In genomic region chr1:247864644-247865043, GRCh38 we compare ENCODE assay signal across 19 cellular contexts. TPM values are rescaled to one million over a fixed set of nuclear protein-coding genes. Genes with fewer than 3 reads are reported as not detected.
DNase-seq lines count a peak whose midpoint lies in the region; TF ChIP-seq lines count a peak whose summit lies in the region.
"Had no signal": no experiment of that assay in that cellular context is flagged by ENCODE, and none has a peak within 500 bp of the region (broad histone marks: within the 10 kb centered on the region; RNA-seq: fewer than 3 reads in every experiment).

No MANE protein-coding gene starts in this region.

- no peak for DNase-seq in activated naive CD8-positive, alpha-beta T cell treated with anti-CD3 and anti-CD28 coated beads for 36 hours
- DNase-seq in neural progenitor cell (ENCODE audit: low spot score), result no peak
- peak; percentile 34 for DNase-seq in ureter (ENCODE audit: low spot score)
- no peak for DNase-seq in GM19240 (ENCODE audit: insufficient read length, low spot score)
- no peak for DNase-seq in posterior vena cava (ENCODE audit: low spot score)
- DNase-seq: AML-193; Caco-2; Calu3; CD4-positive, alpha-beta T cell; CD8-positive, alpha-beta T cell; DMS79 treated with DMSO at 0.1 percent for 48 hours; GF-D8 had no signal

- H2AFZ ChIP-seq in neural progenitor cell (replicated peaks), result no peak overlapping the region

- no peaks in the 10 kb centered on the region for H3K27me3 ChIP-seq in neural progenitor cell
- H3K27me3 ChIP-seq: BLaER1 treated with 17β-estradiol and CSF1 and Interleukin-3, amounts not matched to agents 10 nM and 100 nM had no signal

- H3K79me2 ChIP-seq in neural progenitor cell (ENCODE audit: low read depth), result no peaks in the 10 kb centered on the region

- TF ChIP-seq CTCF in neural progenitor cell (IDR thresholded peaks at IDR 0.05), result no peak

- H4K20me1 ChIP-seq in neural progenitor cell (ENCODE audit: low read depth), result no peaks in the 10 kb centered on the region
- H4K20me1 ChIP-seq: BLaER1 treated with 17β-estradiol and CSF1 and Interleukin-3, amounts not matched to agents 10 nM and 100 nM had no signal

- H3K4me3 ChIP-seq in neural progenitor cell, result no peak overlapping the region
- H3K4me3 ChIP-seq: A549; BLaER1 treated with 17β-estradiol and CSF1 and Interleukin-3, amounts not matched to agents 10 nM and 100 nM had no signal

- peaks cover 15% of the 10 kb centered on the region for H3K27me3 Mint-ChIP-seq in activated naive CD8-positive, alpha-beta T cell
- H3K27me3 Mint-ChIP-seq in activated naive CD8-positive, alpha-beta T cell treated with anti-CD3 and anti-CD28 coated beads for 36 hours, result peaks cover 24% of the 10 kb centered on the region
- H3K27me3 Mint-ChIP-seq in neural progenitor cell (ENCODE audit: insufficient read depth, low read depth), result peaks cover 3% of the 10 kb centered on the region

- H3K4me1 ChIP-seq in neural progenitor cell, result no peaks in the 10 kb centered on the region
- H3K4me1 ChIP-seq: A549; BLaER1 treated with 17β-estradiol and CSF1 and Interleukin-3, amounts not matched to agents 10 nM and 100 nM; Caco-2 had no signal

- H3K36me3 ChIP-seq in neural progenitor cell, result no peaks in the 10 kb centered on the region

- H3K9ac ChIP-seq in neural progenitor cell, result no peak overlapping the region
- H3K9ac ChIP-seq: BLaER1 treated with 17β-estradiol and CSF1 and Interleukin-3, amounts not matched to agents 10 nM and 100 nM had no signal

- no peaks in the 10 kb centered on the region for H3F3A ChIP-seq in neural progenitor cell (ENCODE audit: low read depth)

- peak overlapping the region; percentile 50 for H3K27ac Mint-ChIP-seq in activated naive CD8-positive, alpha-beta T cell
- no peak overlapping the region for H3K27ac Mint-ChIP-seq in activated naive CD8-positive, alpha-beta T cell treated with anti-CD3 and anti-CD28 coated beads for 36 hours
- no peak overlapping the region for H3K27ac Mint-ChIP-seq in neural progenitor cell
- H3K27ac Mint-ChIP-seq: B cell; CD4-positive, alpha-beta T cell; CD8-positive, alpha-beta T cell had no signal

- no peaks in the 10 kb centered on the region for H3K4me1 Mint-ChIP-seq in activated naive CD8-positive, alpha-beta T cell (ENCODE audit: low read depth)
- no peaks in the 10 kb centered on the region for H3K4me1 Mint-ChIP-seq in activated naive CD8-positive, alpha-beta T cell treated with anti-CD3 and anti-CD28 coated beads for 36 hours
- H3K4me1 Mint-ChIP-seq in neural progenitor cell, result no peaks in the 10 kb centered on the region
- H3K4me1 Mint-ChIP-seq: B cell had no signal

- peaks cover 25% of the 10 kb centered on the region for H3K9me3 ChIP-seq in neural progenitor cell (ENCODE audit: low read depth)
- H3K9me3 ChIP-seq: A549, Caco-2 had no signal

- peaks cover 2% of the 10 kb centered on the region for H3K9me3 Mint-ChIP-seq in activated naive CD8-positive, alpha-beta T cell (ENCODE audit: low read depth)
- H3K9me3 Mint-ChIP-seq in activated naive CD8-positive, alpha-beta T cell treated with anti-CD3 and anti-CD28 coated beads for 36 hours, result peaks cover under 1% of the 10 kb centered on the region
- peaks cover 11% of the 10 kb centered on the region for H3K9me3 Mint-ChIP-seq in neural progenitor cell

- H3K36me3 Mint-ChIP-seq in activated naive CD8-positive, alpha-beta T cell, result no peaks in the 10 kb centered on the region
- no peaks in the 10 kb centered on the region for H3K36me3 Mint-ChIP-seq in activated naive CD8-positive, alpha-beta T cell treated with anti-CD3 and anti-CD28 coated beads for 36 hours
- H3K36me3 Mint-ChIP-seq in neural progenitor cell, result no peaks in the 10 kb centered on the region
- H3K36me3 Mint-ChIP-seq: CD8-positive, alpha-beta T cell had no signal

- H3K4me3 Mint-ChIP-seq in activated naive CD8-positive, alpha-beta T cell, result no peak overlapping the region
- H3K4me3 Mint-ChIP-seq in activated naive CD8-positive, alpha-beta T cell treated with anti-CD3 and anti-CD28 coated beads for 36 hours, result no peak overlapping the region
- peak overlapping the region; percentile 43 for H3K4me3 Mint-ChIP-seq in neural progenitor cell
- H3K4me3 Mint-ChIP-seq: B cell; CD4-positive, alpha-beta T cell; CD8-positive, alpha-beta T cell had no signal

- intact Hi-C loops in posterior vena cava (cut with DNase I), result no loop called here

- no peak overlapping the region for H3K27ac ChIP-seq in neural progenitor cell
- H3K27ac ChIP-seq: 22Rv1; A549; BLaER1 treated with 17β-estradiol and CSF1 and Interleukin-3, amounts not matched to agents 10 nM and 100 nM; C4-2B had no signal

- no peak overlapping the region for H3K4me2 ChIP-seq in neural progenitor cell
- H3K4me2 ChIP-seq: A549; BLaER1 treated with 17β-estradiol and CSF1 and Interleukin-3, amounts not matched to agents 10 nM and 100 nM had no signal

RNA-seq across cellular contexts. Expression of gene TRIM58, which starts 7.7 kb away (rescaled TPM):
- under 1 TPM; 0.06 to 0.08 TPM for total RNA-seq in activated naive CD8-positive, alpha-beta T cell treated with anti-CD3 and anti-CD28 coated beads for 36 hours
- total RNA-seq in neural progenitor cell (ENCODE audit: low replicate concordance), result 0.09 and 0.26 TPM in 2 replicates
- 0.42 TPM for total RNA-seq in ureter
- total RNA-seq in posterior vena cava, result 1 to 10 TPM; 1.4 to 4.1 TPM
- total RNA-seq: A172; Caco-2; Calu3; CD8-positive, alpha-beta T cell had no signal

RNA-seq across cellular contexts. Expression of gene OR11L1, which starts 22.9 kb away (rescaled TPM):
- not detected for total RNA-seq in activated naive CD8-positive, alpha-beta T cell treated with anti-CD3 and anti-CD28 coated beads for 36 hours
- total RNA-seq in neural progenitor cell (ENCODE audit: low replicate concordance) (not detected in 2 replicates), ureter (not detected), posterior vena cava (not detected)
- total RNA-seq: A172; B cell; Caco-2; Calu3; CD4-positive, alpha-beta T cell; CD8-positive, alpha-beta T cell had no signal

RNA-seq across cellular contexts. Expression of gene OR2W3, which starts 30.7 kb away (rescaled TPM):
- not detected for total RNA-seq in activated naive CD8-positive, alpha-beta T cell treated with anti-CD3 and anti-CD28 coated beads for 36 hours
- total RNA-seq in neural progenitor cell (ENCODE audit: low replicate concordance) (not detected in 2 replicates), ureter (not detected), posterior vena cava (1 to 10 TPM in 1 of 2 donors, under 1 TPM in 1; 0.33 to 1.9 TPM)
- total RNA-seq: A172; B cell; Caco-2; Calu3; CD8-positive, alpha-beta T cell had no signal

RNA-seq across cellular contexts. Expression of gene OR14A16, which starts 40.7 kb away (rescaled TPM):
- not detected for total RNA-seq in activated naive CD8-positive, alpha-beta T cell treated with anti-CD3 and anti-CD28 coated beads for 36 hours
- total RNA-seq in neural progenitor cell (ENCODE audit: low replicate concordance), result not detected in 2 replicates
- not detected for total RNA-seq in ureter
- not detected for total RNA-seq in posterior vena cava
- total RNA-seq: A172; B cell; Caco-2; Calu3; CD4-positive, alpha-beta T cell; CD8-positive, alpha-beta T cell had no signal

RNA-seq across cellular contexts. Expression of gene OR2T8, which starts 55.4 kb away (rescaled TPM):
- not detected for total RNA-seq in activated naive CD8-positive, alpha-beta T cell treated with anti-CD3 and anti-CD28 coated beads for 36 hours
- total RNA-seq in neural progenitor cell (ENCODE audit: low replicate concordance) (not detected in 2 replicates), ureter (not detected), posterior vena cava (not detected)
- total RNA-seq: A172; B cell; Caco-2; Calu3; CD8-positive, alpha-beta T cell had no signal
